ENCODE assay signal across 30 cellular contexts in genomic region chr3:170095771-170096170, GRCh38.
"Had no signal": no experiment of that assay in that cellular context is flagged by ENCODE, and none has a peak within 500 bp of the region (broad histone marks: within the 10 kb centered on the region; RNA-seq: fewer than 3 reads in every experiment).

No MANE protein-coding gene starts in this region.

- H3K9me3 ChIP-seq: MG63 had no signal

- FAIRE-seq: astrocyte, RCC 7860 had no signal

- H3K4me2 ChIP-seq: KMS-11 had no signal

- H3K27ac ChIP-seq: KMS-11 had no signal

- DNase-seq: activated CD4-positive, alpha-beta T cell treated with anti-CD3 and anti-CD28 coated beads, Interleukin-2, amount 10 ng/mL, durations not matched to agents 24 days and 14 days; activated CD4-positive, alpha-beta T cell treated with anti-CD3 and anti-CD28 coated beads, Interleukin-2, amount 50 U/mL, for 48 hours; activated CD4-positive, CD25-positive, alpha-beta regulatory T cell treated with anti-CD3 and anti-CD28 coated beads, Interleukin-2, amount 50 U/mL, for 72 hours; activated CD8-positive, alpha-beta memory T cell treated with anti-CD3 and anti-CD28 coated beads, Interleukin-2, amount 10 ng/mL, durations not matched to agents 7 days and 5 days; activated gamma-delta T cell; activated naive CD4-positive, alpha-beta T cell treated with anti-CD3 and anti-CD28 coated beads for 36 hours; activated T-cell treated with anti-CD3 and anti-CD28 coated beads, Interleukin-2, amount 50 U/mL, for 4 hours; amygdala; cerebellar nuclear complex; MG63; MV-4-11; NCI-H1092 treated with DMSO at 0.1 percent for 48 hours; NCI-H1417 treated with DMSO at 0.1 percent for 48 hours; NCI-H1694; NCI-H2029; NCI-H2107; NCI-H2171 treated with DMSO at 0.1 percent for 48 hours; NCI-H226; NCI-H526; NCI-H774; OCI-M1; SHP77 treated with DMSO at 0.1 percent for 48 hours; T-helper 17 cell; T-helper 9 cell had no signal

- H3K4me3 ChIP-seq: MG63 had no signal

- H3K9me3 Mint-ChIP-seq: activated CD4-positive, alpha-beta T cell treated with anti-CD3 and anti-CD28 coated beads, Interleukin-2, amount 10 ng/mL, durations not matched to agents 24 days and 14 days; activated naive CD4-positive, alpha-beta T cell treated with anti-CD3 and anti-CD28 coated beads for 36 hours; activated T-cell treated with anti-CD3 and anti-CD28 coated beads, Interleukin-2, amount 50 U/mL, for 4 hours; activated T-helper 17 cell treated with anti-CD3 and anti-CD28 coated beads, Interleukin-2, amount 50 U/mL, for 72 hours; brain; WTC11 had no signal

- H3K9ac ChIP-seq: KMS-11 had no signal

- H3K27me3 ChIP-seq: MG63 had no signal

- H3K4me3 Mint-ChIP-seq: activated CD4-positive, alpha-beta T cell treated with anti-CD3 and anti-CD28 coated beads, Interleukin-2, amount 10 ng/mL, durations not matched to agents 24 days and 14 days; activated CD8-positive, alpha-beta memory T cell treated with anti-CD3 and anti-CD28 coated beads, Interleukin-2, amount 10 ng/mL, durations not matched to agents 7 days and 5 days; activated naive CD4-positive, alpha-beta T cell treated with anti-CD3 and anti-CD28 coated beads for 36 hours; activated T-cell treated with anti-CD3 and anti-CD28 coated beads, Interleukin-2, amount 50 U/mL, for 4 hours; activated T-helper 17 cell treated with anti-CD3 and anti-CD28 coated beads, Interleukin-2, amount 50 U/mL, for 72 hours; brain; T-helper 17 cell; WTC11 had no signal

- H3K27me3 Mint-ChIP-seq: activated CD4-positive, alpha-beta T cell treated with anti-CD3 and anti-CD28 coated beads, Interleukin-2, amount 10 ng/mL, durations not matched to agents 24 days and 14 days; activated CD8-positive, alpha-beta memory T cell treated with anti-CD3 and anti-CD28 coated beads, Interleukin-2, amount 10 ng/mL, durations not matched to agents 7 days and 5 days; activated T-helper 17 cell treated with anti-CD3 and anti-CD28 coated beads, Interleukin-2, amount 50 U/mL, for 72 hours; brain; T-helper 17 cell had no signal

- H3K27ac Mint-ChIP-seq: activated CD4-positive, alpha-beta T cell treated with anti-CD3 and anti-CD28 coated beads, Interleukin-2, amount 10 ng/mL, durations not matched to agents 24 days and 14 days; activated CD8-positive, alpha-beta memory T cell treated with anti-CD3 and anti-CD28 coated beads, Interleukin-2, amount 10 ng/mL, durations not matched to agents 7 days and 5 days; activated naive CD4-positive, alpha-beta T cell treated with anti-CD3 and anti-CD28 coated beads for 36 hours; activated T-helper 17 cell treated with anti-CD3 and anti-CD28 coated beads, Interleukin-2, amount 50 U/mL, for 72 hours; WTC11 had no signal

- ATAC-seq: activated CD8-positive, alpha-beta memory T cell treated with anti-CD3 and anti-CD28 coated beads, Interleukin-2, amount 10 ng/mL, durations not matched to agents 7 days and 5 days; activated T-cell treated with anti-CD3 and anti-CD28 coated beads, Interleukin-2, amount 50 U/mL, for 4 hours; activated T-helper 17 cell treated with anti-CD3 and anti-CD28 coated beads, Interleukin-2, amount 50 U/mL, for 72 hours; T-helper 17 cell; WTC11 had no signal

- H3K4me1 Mint-ChIP-seq: WTC11 had no signal
